10 cellular contexts compared by ENCODE assay signal in genomic region chr4:121272526-121272925, GRCh38.
A peak's percentile ranks its signal among the peaks of the same experiment; 100 is the strongest.
DNase-seq lines count a peak whose midpoint lies in the region; ATAC-seq and TF ChIP-seq lines count a peak whose summit lies in the region.
"Had no signal": no experiment of that assay in that cellular context is flagged by ENCODE, and none has a peak within 500 bp of the region (broad histone marks: within the 10 kb centered on the region; RNA-seq: fewer than 3 reads in every experiment).

No MANE protein-coding gene starts in this region.

- no TSS peak for BruUV-seq in mammary epithelial cell (replicated peaks; lab: Mats Ljungman, UMichigan)

- in situ Hi-C loops in mammary epithelial cell (cut with MboI; ENCODE audit: low sequenced_read_pairs in 2 of 2), result no loop called here

- no peak overlapping the region for H3K27ac ChIP-seq in mammary epithelial cell (ENCODE audit: insufficient read depth, low read depth, low read length)

- H3K9me3 ChIP-seq in mammary epithelial cell (replicated peaks; ENCODE audit: insufficient read depth, low read length), result no peaks in the 10 kb centered on the region

- peaks cover 7% of the 10 kb centered on the region for H3K4me1 ChIP-seq in mammary epithelial cell (ENCODE audit: insufficient read depth, low read length)

- DNase-seq in ELF-1 (ENCODE audit: low read depth, low spot score) (peak; percentile 22), mammary epithelial cell (peak; percentile 70), HK-2 (ENCODE audit: unreplicated experiment) (no peak), cerebellum (ENCODE audit: low spot score) (no peak), NCI-H526 treated with DMSO at 0.1 percent for 48 hours (lab: John Stamatoyannopoulos, UW) (no peak), hypothalamus (lab: John Stamatoyannopoulos, UW) (no peak)
- DNase-seq: DND-41, NCI-H1436 had no signal

- H3K79me2 ChIP-seq in mammary epithelial cell (ENCODE audit: insufficient read depth, low read length), result no peaks in the 10 kb centered on the region

- no peak overlapping the region for H2AFZ ChIP-seq in mammary epithelial cell (ENCODE audit: low read depth, low read length)

- intact Hi-C loops in mammary epithelial cell (cut with micrococcal nuclease), result no loop called here

- no peak overlapping the region for H3K9ac ChIP-seq in mammary epithelial cell (ENCODE audit: insufficient read depth, low read length)

- no peak overlapping the region for H3K4me3 ChIP-seq in mammary epithelial cell (replicated peaks in 1 of 3; ENCODE audit: insufficient read depth in 1 of 3, low read depth in 2 of 3, low read length in 3 of 3)

- no peaks in the 10 kb centered on the region for H4K20me1 ChIP-seq in mammary epithelial cell (ENCODE audit: insufficient read depth, low read length)

- WGBS in mammary epithelial cell (ENCODE audit: low coverage, missing lambda C conversion rate), result 29% methylated on average over 2 of the region's 2 CpGs

- no peak overlapping the region for H3K4me2 ChIP-seq in mammary epithelial cell (ENCODE audit: insufficient read depth, low read depth, low read length)

- dilution Hi-C loops in mammary epithelial cell (cut with HindIII; ENCODE audit: low sequenced_read_pairs), result no loop called here

- no peaks in the 10 kb centered on the region for H3K36me3 ChIP-seq in mammary epithelial cell (ENCODE audit: insufficient read depth, low read length)

- ATAC-seq in GM21381 (IDR thresholded peaks at IDR 0.05; ENCODE audit: unreplicated experiment) (peak; percentile 70), HG03196 (IDR thresholded peaks at IDR 0.05; ENCODE audit: unreplicated experiment) (peak; percentile 83)

- H3K27me3 ChIP-seq in mammary epithelial cell (ENCODE audit: insufficient read depth, low read length), result no peaks in the 10 kb centered on the region

- CTCF ChIA-PET in mammary epithelial cell (lab: Charles Lee; ENCODE audit: low non-redundant PET), result no interaction called here

- TF ChIP-seq CTCF in mammary epithelial cell (conservative IDR thresholded peaks at IDR 0.05 in 1 of 2, IDR thresholded peaks at IDR 0.05 in 1 of 2; ENCODE audit: extremely low read depth in 1 of 2, insufficient read depth in 1 of 2, low read depth in 1 of 2, low read length in 2 of 2), result no peak

Comparison
In these comparisons a context has a peak if more than half of its experiments do, and no peak if none do; other contexts are left out.
1. DNase-seq: peak in ELF-1 (single experiment) and mammary epithelial cell (single experiment); none in HK-2 (single experiment), cerebellum (single experiment), NCI-H526 treated with DMSO at 0.1 percent for 48 hours (single experiment) and hypothalamus (0 of 51).